Comparison of ENCODE assay signal across 8 cellular contexts in the genomic region with DNA sequence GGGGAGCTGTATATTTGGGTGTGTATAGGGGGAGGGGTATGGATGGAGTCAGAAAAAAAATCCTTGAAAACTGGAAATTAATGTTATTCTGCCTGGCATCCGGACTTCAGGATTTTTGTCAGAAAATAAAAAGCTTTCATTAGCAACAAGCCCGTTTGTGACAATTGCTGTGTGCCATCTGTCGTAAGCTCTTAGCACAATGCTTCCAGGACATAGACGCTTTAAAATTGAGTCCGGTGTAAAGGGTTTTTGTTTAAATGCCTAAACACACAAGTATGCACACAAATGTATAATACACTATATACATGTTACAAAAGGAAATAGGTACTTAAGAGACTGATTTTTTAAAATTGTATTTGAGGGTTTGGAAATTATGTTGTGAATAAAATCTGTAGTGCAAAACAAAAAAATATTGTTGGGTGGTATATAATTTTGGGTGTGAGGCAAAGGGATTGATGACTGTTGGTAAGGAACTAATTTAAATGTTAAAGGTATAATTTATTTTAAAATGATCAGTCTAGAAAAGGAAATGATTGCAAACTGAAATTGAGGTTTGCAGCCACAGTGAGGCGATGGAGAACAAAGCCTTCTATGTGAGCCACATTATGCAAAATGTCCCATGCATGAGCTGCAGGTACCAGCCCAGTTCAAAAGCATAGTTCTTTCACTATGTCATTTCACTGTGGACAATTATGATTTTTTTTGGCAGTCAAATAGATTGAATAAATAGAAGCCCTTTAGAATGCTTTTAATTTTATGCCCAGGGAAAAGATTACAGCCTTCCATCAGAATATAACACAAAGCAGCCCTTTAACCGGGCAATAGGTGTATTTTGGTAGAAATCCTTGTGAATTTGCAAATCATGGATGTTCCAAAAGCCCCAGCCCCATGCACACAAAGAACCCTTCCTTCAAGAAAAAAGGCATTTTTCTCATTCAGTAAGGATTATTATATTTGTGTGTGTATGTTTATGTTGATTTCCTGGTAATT. TPM values are rescaled to one million over a fixed set of nuclear protein-coding genes. Genes with fewer than 3 reads are reported as not detected.
DNase-seq lines count a peak whose midpoint lies in the region; ATAC-seq and TF ChIP-seq lines count a peak whose summit lies in the region.

No MANE protein-coding gene starts in this region.

- H3K27ac ChIP-seq in fibroblast of lung (ENCODE audit: insufficient read depth, low read length): no peak overlapping the region

- peaks cover 17% of the 10 kb centered on the region for H3K27me3 Mint-ChIP-seq in osteocyte (ENCODE audit: unreplicated experiment)

- no peaks in the 10 kb centered on the region for H3K36me3 Mint-ChIP-seq in osteocyte (ENCODE audit: unreplicated experiment)

- DNase-seq in D341Med (ENCODE audit: low spot score) (peak; percentile 49), M059J (ENCODE audit: low read depth) (peak; percentile 52), SHP77 (lab: John Stamatoyannopoulos, UW) (peak; percentile 60 to 75), fibroblast of lung (ENCODE audit: low read depth in 2 of 2) (peak; percentile 51 to 59), osteocyte (ENCODE audit: extremely low spot score, unreplicated experiment) (no peak), NCI-H187 treated with DMSO at 0.1 percent for 48 hours (lab: John Stamatoyannopoulos, UW) (no peak)

- H3K36me3 ChIP-seq in fibroblast of lung (ENCODE audit: control insufficient read depth, insufficient read depth, low read length): no peaks in the 10 kb centered on the region

- no peaks in the 10 kb centered on the region for H3K9me3 ChIP-seq in fibroblast of lung (ENCODE audit: control insufficient read depth, insufficient read depth, low read depth, low read length)

- no peaks in the 10 kb centered on the region for H3K9me3 Mint-ChIP-seq in osteocyte (ENCODE audit: unreplicated experiment)

- no peaks in the 10 kb centered on the region for H3K79me2 ChIP-seq in fibroblast of lung (ENCODE audit: control insufficient read depth, insufficient read depth, low read length)

- peak overlapping the region; percentile 78 to 89 (median 86) for H3K4me3 ChIP-seq in fibroblast of lung (replicated peaks in 1 of 4; ENCODE audit: control extremely low read depth in 1 of 4, insufficient read depth in 1 of 4, low read depth in 3 of 4, low read length in 4 of 4)

- no peaks in the 10 kb centered on the region for H4K20me1 ChIP-seq in fibroblast of lung (ENCODE audit: control insufficient read depth, extremely low read depth, insufficient read depth, low read length)

- peak overlapping the region; percentile 78 for H3K4me3 Mint-ChIP-seq in osteocyte (ENCODE audit: unreplicated experiment)

- TF ChIP-seq CTCF in fibroblast of lung (conservative IDR thresholded peaks at IDR 0.05 in 1 of 2, IDR thresholded peaks at IDR 0.05 in 1 of 2; ENCODE audit: low read depth in 1 of 2, low read length in 2 of 2): peak; percentile 69 to 79
- TF ChIP-seq CTCF in osteocyte (IDR thresholded peaks at IDR 0.05): peak; percentile 69

- peaks cover 2% of the 10 kb centered on the region for H3K4me1 ChIP-seq in fibroblast of lung (ENCODE audit: control insufficient read depth, extremely low read depth, insufficient read depth, low read length)

- peak; percentile 30 for ATAC-seq in GM19372 (IDR thresholded peaks at IDR 0.05; ENCODE audit: low read depth, unreplicated experiment)
- ATAC-seq in GM21360 (IDR thresholded peaks at IDR 0.05; ENCODE audit: unreplicated experiment): no peak

- no peaks in the 10 kb centered on the region for H3K27me3 ChIP-seq in fibroblast of lung (ENCODE audit: control insufficient read depth, insufficient read depth, low read length)

- H3K9ac ChIP-seq in fibroblast of lung (ENCODE audit: insufficient read depth, low read length): no peak overlapping the region

- H2AFZ ChIP-seq in fibroblast of lung (ENCODE audit: low read length): peak overlapping the region; percentile 84

- H3K27ac Mint-ChIP-seq in osteocyte (ENCODE audit: unreplicated experiment): no peak overlapping the region

- H3K4me1 Mint-ChIP-seq in osteocyte (ENCODE audit: unreplicated experiment): peaks cover 41% of the 10 kb centered on the region

- peak overlapping the region; percentile 96 for H3K4me2 ChIP-seq in fibroblast of lung (ENCODE audit: extremely low read depth, insufficient read depth, low read length)

RNA-seq across cellular contexts. Expression of a gene that starts 1.5 kb away (rescaled TPM):
- 3.4 and 4.0 TPM in 2 replicates for total RNA-seq in M059J (2014; rRNA removed; shearing (Covaris generic))
- total RNA-seq in fibroblast of lung: 15.7 and 51.0 TPM in 2 replicates
- 13.7 and 60.1 TPM in 2 replicates for polyA plus RNA-seq in fibroblast of lung
- polyA plus RNA-seq in fibroblast of lung (2012): 12.7 and 71.7 TPM in 2 replicates
- 26.5 and 91.6 TPM in 2 replicates for polyA minus RNA-seq in fibroblast of lung (ENCODE audit: low replicate concordance)
- 7.2 and 8.2 TPM in 2 replicates for total RNA-seq in osteocyte

Comparison
In these comparisons a context has a peak if more than half of its experiments do, and no peak if none do; other contexts are left out.
1. DNase-seq: peak in D341Med (single experiment), M059J (single experiment), SHP77 (2 of 2) and fibroblast of lung (2 of 2); none in osteocyte (single experiment) and NCI-H187 treated with DMSO at 0.1 percent for 48 hours (single experiment).